15 cellular contexts compared by ENCODE assay signal in the genomic region with DNA sequence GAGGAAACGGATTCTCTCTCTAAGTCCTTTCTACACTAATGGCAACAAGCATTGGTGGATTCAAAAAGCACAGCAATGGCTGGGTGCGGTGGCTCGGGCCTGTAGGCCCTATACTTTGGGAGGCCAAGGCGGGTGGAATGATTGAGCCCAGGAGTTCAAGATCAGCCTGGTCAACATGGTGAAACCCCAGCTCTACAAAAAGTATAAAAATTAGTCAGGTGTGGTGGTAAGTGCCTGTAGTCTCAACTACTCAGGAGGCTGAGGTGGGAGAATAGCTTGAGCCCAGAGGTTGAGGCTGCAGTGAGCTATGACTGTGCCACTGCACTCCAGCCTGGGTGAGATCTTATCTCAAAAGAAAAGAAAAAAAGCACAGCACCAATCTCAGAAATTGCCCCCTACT. TPM values are rescaled to one million over a fixed set of nuclear protein-coding genes. Genes with fewer than 3 reads are reported as not detected.
DNase-seq lines count a peak whose midpoint lies in the region; ATAC-seq, FAIRE-seq and TF ChIP-seq lines count a peak whose summit lies in the region.
"Had no signal": no experiment of that assay in that cellular context is flagged by ENCODE, and none has a peak within 500 bp of the region (broad histone marks: within the 10 kb centered on the region; RNA-seq: fewer than 3 reads in every experiment).

No MANE protein-coding gene starts in this region.

- no peak for ATAC-seq in CD8-positive, alpha-beta T cell
- ATAC-seq in stimulated activated naive CD8-positive, alpha-beta T cell treated with anti-CD3 and anti-CD28 coated beads, Interleukin-15, Interleukin-2, amounts not matched to agents 100 U/mL and 50 U/mL, for 24 hours = peak; percentile 64

- no peak for TF ChIP-seq CTCF in CD8-positive, alpha-beta T cell (IDR thresholded peaks at IDR 0.05)

- H3K4me3 Mint-ChIP-seq in activated T-cell treated with anti-CD3 and anti-CD28 coated beads, Interleukin-2, amount 50 U/mL, for 24 hours = no peak overlapping the region
- no peak overlapping the region for H3K4me3 Mint-ChIP-seq in CD8-positive, alpha-beta T cell
- no peak overlapping the region for H3K4me3 Mint-ChIP-seq in activated naive CD8-positive, alpha-beta T cell

- CTCF ChIA-PET in CD8-positive, alpha-beta T cell (lab: Charles Lee) = interaction anchor here (0.9 to 2.5 kb wide), 4 partner anchors 9 to 96 kb away, joined by 3 to 11 read pairs (median 4); no protein-coding TSS in a partner anchor

- peaks cover 42% of the 10 kb centered on the region for H3K36me3 Mint-ChIP-seq in activated T-cell treated with anti-CD3 and anti-CD28 coated beads, Interleukin-2, amount 50 U/mL, for 24 hours (ENCODE audit: low read depth)
- H3K36me3 Mint-ChIP-seq in CD8-positive, alpha-beta T cell = peaks cover 39% of the 10 kb centered on the region
- H3K36me3 Mint-ChIP-seq in activated naive CD8-positive, alpha-beta T cell = peaks cover 11% of the 10 kb centered on the region

- H3K27me3 Mint-ChIP-seq in activated T-cell treated with anti-CD3 and anti-CD28 coated beads, Interleukin-2, amount 50 U/mL, for 24 hours = no peaks in the 10 kb centered on the region
- H3K27me3 Mint-ChIP-seq in CD8-positive, alpha-beta T cell (ENCODE audit: low read depth) = no peaks in the 10 kb centered on the region
- no peaks in the 10 kb centered on the region for H3K27me3 Mint-ChIP-seq in activated naive CD8-positive, alpha-beta T cell

- intact Hi-C loops in CD8-positive, alpha-beta T cell (cut with DNase I, micrococcal nuclease) = no loop called here

- H3K9me3 ChIP-seq in CD8-positive, alpha-beta T cell (ENCODE audit: low read length) = no peaks in the 10 kb centered on the region

- POLR2A ChIA-PET in CD8-positive, alpha-beta T cell (lab: Charles Lee) = interaction anchor here (1.0 to 2.4 kb wide), 4 partner anchors 9 to 282 kb away, joined by 3 to 16 read pairs (median 5); a partner anchor contains a TSS

- no peak for FAIRE-seq in frontal cortex (lab: Jason Lieb, UNC)
- FAIRE-seq: H54 had no signal

- H3K4me3 ChIP-seq in CD8-positive, alpha-beta T cell (ENCODE audit: low read depth, low read length) = no peak overlapping the region

- H3K36me3 ChIP-seq in CD8-positive, alpha-beta T cell (ENCODE audit: insufficient read depth, low read length) = no peaks in the 10 kb centered on the region

- no peak overlapping the region for H3K27ac ChIP-seq in CD8-positive, alpha-beta T cell (ENCODE audit: low read depth, low read length)
- H3K27ac ChIP-seq in caudate nucleus (ENCODE audit: low read depth, low read length) = no peak overlapping the region
- H3K27ac ChIP-seq: C4-2B had no signal

- H3K4me1 Mint-ChIP-seq in activated T-cell treated with anti-CD3 and anti-CD28 coated beads, Interleukin-2, amount 50 U/mL, for 24 hours (ENCODE audit: low read depth) = peaks cover 76% of the 10 kb centered on the region
- peaks cover 77% of the 10 kb centered on the region for H3K4me1 Mint-ChIP-seq in CD8-positive, alpha-beta T cell (ENCODE audit: low read depth)
- H3K4me1 Mint-ChIP-seq in activated naive CD8-positive, alpha-beta T cell (ENCODE audit: low read depth) = peaks cover 78% of the 10 kb centered on the region

- H3K27me3 ChIP-seq in CD8-positive, alpha-beta T cell (ENCODE audit: insufficient read depth, low read length) = no peaks in the 10 kb centered on the region

- H3K4me1 ChIP-seq in CD8-positive, alpha-beta T cell (ENCODE audit: insufficient read depth, low read length) = peaks cover 52% of the 10 kb centered on the region

- H3K27ac Mint-ChIP-seq in activated T-cell treated with anti-CD3 and anti-CD28 coated beads, Interleukin-2, amount 50 U/mL, for 24 hours = peak overlapping the region; percentile 66
- peak overlapping the region; percentile 78 for H3K27ac Mint-ChIP-seq in CD8-positive, alpha-beta T cell
- H3K27ac Mint-ChIP-seq in activated naive CD8-positive, alpha-beta T cell = peak overlapping the region; percentile 85

- no peak for DNase-seq in activated T-cell treated with anti-CD3 and anti-CD28 coated beads, Interleukin-2, amount 50 U/mL, for 24 hours
- DNase-seq in activated T-cell treated with anti-CD3 and anti-CD28 coated beads for 4 hours (no peak), caudate nucleus (lab: John Stamatoyannopoulos, UW) (no peak), frontal cortex (ENCODE audit: low spot score in 2 of 2) (no peak)
- DNase-seq in CD8-positive, alpha-beta T cell = no peak
- peak; percentile 27 for DNase-seq in stimulated activated naive CD8-positive, alpha-beta T cell treated with anti-CD3 and anti-CD28 coated beads, Interleukin-15, Interleukin-2, amounts not matched to agents 100 U/mL and 50 U/mL, for 24 hours
- DNase-seq: Calu3; KBM-7; NCI-H1417 treated with DMSO at 0.1 percent for 48 hours; NCI-H1930; NCI-H446 treated with DMSO at 0.1 percent for 48 hours; NK-92 treated with Interleukin-12 subunit alpha and Interleukin-12 subunit beta, amount 100 ng/mL, for 24 hours had no signal

- peaks cover 5% of the 10 kb centered on the region for H3K9me3 Mint-ChIP-seq in activated T-cell treated with anti-CD3 and anti-CD28 coated beads, Interleukin-2, amount 50 U/mL, for 24 hours
- H3K9me3 Mint-ChIP-seq in CD8-positive, alpha-beta T cell = no peaks in the 10 kb centered on the region
- peaks cover 9% of the 10 kb centered on the region for H3K9me3 Mint-ChIP-seq in activated naive CD8-positive, alpha-beta T cell (ENCODE audit: low read depth)

RNA-seq across cellular contexts. Expression of a gene that starts 19.3 kb away (rescaled TPM):
- total RNA-seq in CD8-positive, alpha-beta T cell = 1 to 10 TPM; 1.8 to 2.2 TPM
- 12.6 TPM for total RNA-seq in frontal cortex

RNA-seq across cellular contexts. Expression of a gene that starts 38.9 kb away (rescaled TPM):
- total RNA-seq in CD8-positive, alpha-beta T cell = 1 to 10 TPM; 5.1 to 6.9 TPM
- 22.4 TPM for total RNA-seq in frontal cortex
